ENCODE assay signal across 7 cellular contexts in the genomic region with DNA sequence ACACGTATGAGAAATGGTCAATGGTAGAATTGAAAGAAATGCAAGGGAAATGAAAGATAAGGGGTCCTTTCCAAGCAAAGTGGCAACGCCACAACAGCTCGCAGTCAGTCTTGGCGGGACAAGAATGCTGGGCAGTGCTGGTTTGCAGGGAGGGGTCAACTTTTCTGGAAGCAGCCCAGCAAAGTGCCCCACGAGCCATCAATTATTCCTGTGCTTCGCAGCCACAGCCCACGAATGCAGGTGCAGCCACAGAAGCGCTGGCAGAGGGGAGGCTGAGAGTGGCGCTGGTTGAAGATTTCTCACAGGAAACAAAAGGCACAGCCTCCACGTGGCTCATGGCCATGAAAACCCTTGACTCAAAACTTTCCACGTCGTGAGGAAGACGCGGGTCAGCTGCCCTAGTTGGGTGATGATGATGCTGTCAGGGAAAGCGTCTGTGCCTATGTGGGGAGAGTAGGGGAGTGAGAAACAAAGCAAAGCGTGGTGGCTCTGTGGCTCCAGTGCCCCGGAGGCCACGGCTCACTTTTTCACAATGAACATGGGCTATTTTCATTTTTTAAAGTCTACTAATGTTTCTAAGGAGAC. TPM values are rescaled to one million over a fixed set of nuclear protein-coding genes. Genes with fewer than 3 reads are reported as not detected.
"Had no signal": no experiment of that assay in that cellular context is flagged by ENCODE, and none has a peak within 500 bp of the region (broad histone marks: within the 10 kb centered on the region; RNA-seq: fewer than 3 reads in every experiment).

No MANE protein-coding gene starts in this region.

RNA-seq across cellular contexts. Expression of gene KRTAP5-5, which starts 33.2 kb away (rescaled TPM):
- total RNA-seq: IMR-90, NCI-H460, PC-9, Peyer's patch, Right ventricle myocardium inferior, RPMI7951, SJCRH30 had no signal

RNA-seq across cellular contexts. Expression of gene KRTAP5-6, which starts 34.2 kb away (rescaled TPM):
- total RNA-seq: IMR-90, NCI-H460, PC-9, Peyer's patch, Right ventricle myocardium inferior, RPMI7951, SJCRH30 had no signal

RNA-seq across cellular contexts. Expression of gene KRTAP5-4, which starts 40.9 kb away (rescaled TPM):
- total RNA-seq: IMR-90, NCI-H460, PC-9, Peyer's patch, Right ventricle myocardium inferior, RPMI7951, SJCRH30 had no signal

RNA-seq across cellular contexts. Expression of gene KRTAP5-3, which starts 54.5 kb away (rescaled TPM):
- total RNA-seq: IMR-90, NCI-H460, PC-9, Peyer's patch, Right ventricle myocardium inferior, RPMI7951, SJCRH30 had no signal
